ENCODE assay signal across 8 cellular contexts in genomic region chr10:62244785-62245595, GRCh38. TPM values are rescaled to one million over a fixed set of nuclear protein-coding genes. Genes with fewer than 3 reads are reported as not detected.
DNase-seq lines count a peak whose midpoint lies in the region; ATAC-seq and TF ChIP-seq lines count a peak whose summit lies in the region.

No MANE protein-coding gene starts in this region.

- no peaks in the 10 kb centered on the region for H3K27me3 ChIP-seq in DOHH2 (ENCODE audit: control insufficient read depth, low read length)
- H3K27me3 ChIP-seq in PC-9 (ENCODE audit: insufficient read depth, low read depth) = no peaks in the 10 kb centered on the region
- H3K27me3 ChIP-seq in skeletal muscle satellite cell (ENCODE audit: control insufficient read depth, insufficient read depth, low read length) = no peaks in the 10 kb centered on the region

- peak; percentile 65 for TF ChIP-seq CTCF in DOHH2 (IDR thresholded peaks at IDR 0.05; ENCODE audit: low read depth, low read length, poor library complexity, severe bottlenecking)
- peak; percentile 88 for TF ChIP-seq CTCF in PC-9 (conservative IDR thresholded peaks at IDR 0.05)

- no TSS peak for BruUV-seq in PC-9 (replicated peaks; lab: Mats Ljungman, UMichigan)

- H3K27ac ChIP-seq in DOHH2 (ENCODE audit: low read depth, low read length) (peak overlapping the region; percentile 85), PC-9 (no peak overlapping the region)

- peaks cover 79% of the 10 kb centered on the region for H3K4me1 ChIP-seq in DOHH2 (ENCODE audit: control insufficient read depth, low read length)
- H3K4me1 ChIP-seq in PC-9 (replicated peaks; ENCODE audit: insufficient read depth) = peaks cover 35% of the 10 kb centered on the region
- peaks cover 40% of the 10 kb centered on the region for H3K4me1 ChIP-seq in skeletal muscle satellite cell (ENCODE audit: control insufficient read depth, insufficient read depth, low read length)

- H3K4me2 ChIP-seq in DOHH2 (ENCODE audit: low read length) (peak overlapping the region; percentile 81), PC-9 (no peak overlapping the region), skeletal muscle satellite cell (ENCODE audit: low read length) (peak overlapping the region; percentile 83)

- H3K9me3 ChIP-seq in DOHH2 (ENCODE audit: control insufficient read depth, insufficient read depth, low read length) (no peaks in the 10 kb centered on the region), PC-9 (ENCODE audit: insufficient read depth, low read depth) (peaks cover 5% of the 10 kb centered on the region; the same call in 1 of the 2 replicates), skeletal muscle satellite cell (replicated peaks; ENCODE audit: low read length) (no peaks in the 10 kb centered on the region)

- peaks cover 12% of the 10 kb centered on the region; the same call in 1 of the 2 replicates for H3K79me2 ChIP-seq in DOHH2 (ENCODE audit: control insufficient read depth, low read length)
- H3K79me2 ChIP-seq in PC-9 (ENCODE audit: low read depth) = peaks cover 14% of the 10 kb centered on the region; the same call in 1 of the 2 replicates

- H3K9ac ChIP-seq in skeletal muscle satellite cell (ENCODE audit: low read depth, low read length) = peak overlapping the region; percentile 76

- no peaks in the 10 kb centered on the region for H3K9me2 ChIP-seq in DOHH2 (replicated peaks; ENCODE audit: control insufficient read depth, low read length)
- H3K9me2 ChIP-seq in PC-9 (ENCODE audit: insufficient read depth) = no peaks in the 10 kb centered on the region

- DNase-seq in PC-9 (peak; percentile 37 to 58), amniotic epithelial cell (ENCODE audit: low read depth) (peak; percentile 72), left ventricle myocardium superior (no peak), GM19238 (ENCODE audit: insufficient read length, low spot score) (no peak)

- intact Hi-C loops in PC-9 (cut with micrococcal nuclease; ENCODE audit: unreplicated experiment) (loop anchor here (1.0 to 10.0 kb wide), 8 partner anchors 168 to 1428 kb away; no protein-coding TSS in a partner anchor), left ventricle myocardium superior (cut with micrococcal nuclease) (loop anchor here (2.0 to 5.0 kb wide), 2 partner anchors 206 to 348 kb away; no protein-coding TSS in a partner anchor)

- POLR2A ChIA-PET in PC-9 (lab: Charles Lee; ENCODE audit: unreplicated experiment) = interaction anchor here (0.5 to 0.6 kb wide), 2 partner anchors 168 to 347 kb away, joined by 3 to 5 read pairs; no protein-coding TSS in a partner anchor

- H3K36me3 ChIP-seq in DOHH2 (ENCODE audit: control insufficient read depth, low read length) (no peaks in the 10 kb centered on the region), PC-9 (ENCODE audit: low read depth) (no peaks in the 10 kb centered on the region), skeletal muscle satellite cell (ENCODE audit: insufficient read depth, low read length) (no peaks in the 10 kb centered on the region)

- H2AFZ ChIP-seq in PC-9 = no peak overlapping the region; the same call in 1 of the 2 replicates

- H3F3A ChIP-seq in DOHH2 (ENCODE audit: control insufficient read depth, insufficient read depth) = peaks cover 12% of the 10 kb centered on the region
- peaks cover 14% of the 10 kb centered on the region; the same call in 1 of the 2 replicates for H3F3A ChIP-seq in PC-9 (ENCODE audit: insufficient read depth, low read depth)

- H4K20me1 ChIP-seq in DOHH2 (ENCODE audit: control insufficient read depth, insufficient read depth, low read depth, low read length) (no peaks in the 10 kb centered on the region), PC-9 (ENCODE audit: insufficient read depth) (no peaks in the 10 kb centered on the region)

- CTCF ChIA-PET in PC-9 (lab: Charles Lee) = interaction anchor here (0.6 to 2.1 kb wide), 8 partner anchors 20 to 343 kb away, joined by 3 to 23 read pairs (median 5); no protein-coding TSS in a partner anchor

- peak; percentile 51 for ATAC-seq in GM19438 (IDR thresholded peaks at IDR 0.05; ENCODE audit: low read depth, unreplicated experiment)
- peak; percentile 51 for ATAC-seq in HG03571 (IDR thresholded peaks at IDR 0.05; ENCODE audit: unreplicated experiment)
- ATAC-seq in left ventricle myocardium superior = peak; percentile 81

- H3K4me3 ChIP-seq in DOHH2 (ENCODE audit: low read length) (peak overlapping the region; percentile 67; the same call in 1 of the 2 replicates), PC-9 (no peak overlapping the region), skeletal muscle satellite cell (ENCODE audit: low read length) (peak overlapping the region; percentile 72)

RNA-seq across cellular contexts. Expression of gene RTKN2, which starts 23.7 kb away (rescaled TPM):
- total RNA-seq in PC-9 (2021) = 16.1 and 18.5 TPM in 2 replicates
- not detected for total RNA-seq in left ventricle myocardium superior
- 0.25 and 0.44 TPM in 2 replicates for total RNA-seq in skeletal muscle satellite cell (2012; rRNA removed)

Comparison
In these comparisons a context has a peak if more than half of its experiments do, and no peak if none do; other contexts are left out.
1. DNase-seq: peak in PC-9 (2 of 2) and amniotic epithelial cell (single experiment); none in left ventricle myocardium superior (single experiment) and GM19238 (single experiment).
2. RNA of gene RTKN2, which starts 23.7 kb away (total RNA-seq): 16.1 to 18.5 TPM in PC-9; not detected in left ventricle myocardium superior (single experiment); every median in the first group is over 10 times any median in the second.
3. Peak in every context shown above with its lines, with median percentiles within 50 percentile points of each other: ATAC-seq.